Comparison of ENCODE assay signal across 12 cellular contexts in genomic region chr14:84646791-84647500, GRCh38.
"Had no signal": no experiment of that assay in that cellular context is flagged by ENCODE, and none has a peak within 500 bp of the region (broad histone marks: within the 10 kb centered on the region; RNA-seq: fewer than 3 reads in every experiment).

No MANE protein-coding gene starts in this region.

- DNase-seq: activated CD4-positive, alpha-beta memory T cell treated with anti-CD3 and anti-CD28 coated beads, Interleukin-2, amount 10 ng/mL, durations not matched to agents 7 days and 5 days; activated gamma-delta T cell; activated T-cell treated with anti-CD3 and anti-CD28 coated beads, Interleukin-2, amount 50 U/mL, for 48 hours; anterior cingulate cortex; dermis blood vessel endothelial cell; foreskin melanocyte; heart left ventricle; left lung; mesendoderm; ovary; stomach; SW 1271 had no signal

- H3K27ac ChIP-seq: heart left ventricle, left lung, ovary, stomach had no signal

- H3K36me3 ChIP-seq: heart left ventricle, left lung, ovary, stomach had no signal

- H3K27me3 ChIP-seq: heart left ventricle, left lung, ovary, stomach had no signal

- H3K4me3 ChIP-seq: heart left ventricle, left lung, ovary, stomach had no signal

- H3K4me1 ChIP-seq: heart left ventricle, left lung, stomach had no signal

- H3K9me3 ChIP-seq: left lung, ovary, stomach had no signal
